ENCODE assay signal across 8 cellular contexts in genomic region chr22:42933783-42934144, GRCh38.
DNase-seq lines count a peak whose midpoint lies in the region; ATAC-seq, FAIRE-seq and TF ChIP-seq lines count a peak whose summit lies in the region.

No MANE protein-coding gene starts in this region.

- TF ChIP-seq CTCF in HL-60 (IDR thresholded peaks at IDR 0.05; ENCODE audit: insufficient read depth, low read length) = no peak
- TF ChIP-seq CTCF in astrocyte of the spinal cord (IDR thresholded peaks at IDR 0.05; ENCODE audit: low read depth, low read length) = no peak
- TF ChIP-seq CTCF in kidney (IDR thresholded peaks at IDR 0.05; ENCODE audit: borderline replicate concordance, extremely low read depth, insufficient read depth) = no peak

- H2AFZ ChIP-seq in ACC112 (ENCODE audit: low read length, unreplicated experiment) = no peak overlapping the region

- intact Hi-C loops in kidney (cut with DNase I) = no loop called here

- H3K9me3 ChIP-seq in kidney (ENCODE audit: control insufficient read depth in 1 of 2, low read length in 2 of 2) = no peaks in the 10 kb centered on the region

- H3K9ac ChIP-seq in kidney (ENCODE audit: low read length in 2 of 2) = no peak overlapping the region

- in situ Hi-C loops in astrocyte of the spinal cord (cut with HindIII; ENCODE audit: low sequenced_read_pairs) = no loop called here

- peaks cover 85% of the 10 kb centered on the region for H3K79me2 ChIP-seq in ACC112 (ENCODE audit: control insufficient read depth, insufficient read depth, low read length, unreplicated experiment)

- H3K27ac ChIP-seq in ACC112 (ENCODE audit: low read depth, low read length) (peak overlapping the region; percentile 99), HL-60 (replicated peaks) (peak overlapping the region; percentile 57), kidney (ENCODE audit: low read depth in 2 of 2, low read length in 2 of 2) (peak overlapping the region; percentile 76 to 85)

- H3K27me3 ChIP-seq in ACC112 (ENCODE audit: insufficient read depth, low read length) = no peaks in the 10 kb centered on the region
- H3K27me3 ChIP-seq in HL-60 (ENCODE audit: insufficient read depth, poor library complexity, severe bottlenecking) = no peaks in the 10 kb centered on the region

- peak; percentile 42 for FAIRE-seq in kidney (lab: Jason Lieb, UNC)

- H3K36me3 ChIP-seq in ACC112 (ENCODE audit: insufficient read depth, low read length) = no peaks in the 10 kb centered on the region
- H3K36me3 ChIP-seq in kidney (ENCODE audit: control insufficient read depth in 1 of 2, insufficient read depth in 2 of 2, low read length in 2 of 2) = no peaks in the 10 kb centered on the region

- peak in 1 of 2 experiments; percentile 40 for DNase-seq in HL-60 (ENCODE audit: low read depth in 1 of 2, low spot score in 1 of 2)
- peak; percentile 97 for DNase-seq in astrocyte of the spinal cord (ENCODE audit: low read depth, low spot score)
- DNase-seq in kidney = no peak
- peak; percentile 97 for DNase-seq in stromal cell of bone marrow (ENCODE audit: low read depth)
- no peak for DNase-seq in NCI-H2029 (lab: John Stamatoyannopoulos, UW)

- ATAC-seq in GM21367 (IDR thresholded peaks at IDR 0.05; ENCODE audit: unreplicated experiment) (no peak), GM19455 (IDR thresholded peaks at IDR 0.05; ENCODE audit: unreplicated experiment) (no peak)

- peaks cover 72% of the 10 kb centered on the region for H3K4me1 ChIP-seq in ACC112 (ENCODE audit: control insufficient read depth, insufficient read depth, low read length, unreplicated experiment)
- peaks cover 38 to 47% of the 10 kb centered on the region in 2 donors for H3K4me1 ChIP-seq in kidney (ENCODE audit: control insufficient read depth in 1 of 2, insufficient read depth in 1 of 2, low read depth in 1 of 2, low read length in 2 of 2)

- H3K4me3 ChIP-seq in ACC112 (ENCODE audit: low read depth, low read length) = peak overlapping the region; percentile 59
- H3K4me3 ChIP-seq in HL-60 (replicated peaks; ENCODE audit: insufficient read depth, low read length) = no peak overlapping the region
- H3K4me3 ChIP-seq in astrocyte of the spinal cord (ENCODE audit: low read depth, low read length) = no peak overlapping the region
- no peak overlapping the region for H3K4me3 ChIP-seq in kidney (ENCODE audit: low read length in 2 of 2)

Comparison
In these comparisons a context has a peak if more than half of its experiments do, and no peak if none do; other contexts are left out.
1. DNase-seq: peak in astrocyte of the spinal cord (single experiment) and stromal cell of bone marrow (single experiment); none in kidney (single experiment) and NCI-H2029 (single experiment).
2. Peak in every context shown above with its lines, with median percentiles within 50 percentile points of each other: H3K27ac ChIP-seq.